In genomic region chr6:89562114-89562815, GRCh38 we compare ENCODE assay signal across 14 cellular contexts.
DNase-seq lines count a peak whose midpoint lies in the region; ATAC-seq and TF ChIP-seq lines count a peak whose summit lies in the region.
"Had no signal": no experiment of that assay in that cellular context is flagged by ENCODE, and none has a peak within 500 bp of the region (broad histone marks: within the 10 kb centered on the region; RNA-seq: fewer than 3 reads in every experiment).

No MANE protein-coding gene starts in this region.

- H3K36me3 ChIP-seq in WERI-Rb-1 (no peaks in the 10 kb centered on the region), psoas muscle (ENCODE audit: insufficient read depth in 1 of 2, low read depth in 1 of 2) (no peaks in the 10 kb centered on the region)
- H3K36me3 ChIP-seq: upper lobe of left lung had no signal

- peaks cover 3% of the 10 kb centered on the region for H3K4me1 ChIP-seq in psoas muscle
- H3K4me1 ChIP-seq: foreskin keratinocyte had no signal

- no peak overlapping the region for H3K27ac ChIP-seq in WERI-Rb-1
- no peak overlapping the region for H3K27ac ChIP-seq in psoas muscle
- H3K27ac ChIP-seq: foreskin keratinocyte, upper lobe of left lung had no signal

- H3K27me3 ChIP-seq in WERI-Rb-1 (ENCODE audit: insufficient read depth, low read depth, severe bottlenecking) (no peaks in the 10 kb centered on the region), psoas muscle (ENCODE audit: insufficient read depth in 3 of 3, low read length in 2 of 3) (no peaks in the 10 kb centered on the region)
- H3K27me3 ChIP-seq: foreskin keratinocyte, upper lobe of left lung had no signal

- TF ChIP-seq POLR2A in GM18505 (IDR thresholded peaks at IDR 0.05; ENCODE audit: borderline replicate concordance, extremely low read depth, insufficient read depth, insufficient read length): no peak

- WGBS in psoas muscle, 3 donors: 17 to 27% (median 21%) methylated on average over 18 of the region's 18 CpGs

- no peaks in the 10 kb centered on the region for H3K9me3 ChIP-seq in WERI-Rb-1 (ENCODE audit: severe bottlenecking)
- H3K9me3 ChIP-seq in psoas muscle: no peaks in the 10 kb centered on the region
- H3K9me3 ChIP-seq: upper lobe of left lung had no signal

- H3K4me3 ChIP-seq in WERI-Rb-1 (ENCODE audit: low read depth, low read length) (peak overlapping the region; percentile 41), psoas muscle (peak overlapping the region; percentile 60)

- ATAC-seq in left cardiac atrium (peak; percentile 21 to 71), psoas muscle (peak; percentile 46 to 80 (median 60)), HG03045 (IDR thresholded peaks at IDR 0.05; ENCODE audit: unreplicated experiment) (no peak), GM18505 (IDR thresholded peaks at IDR 0.05; ENCODE audit: unreplicated experiment) (no peak)
- ATAC-seq: activated CD8-positive, alpha-beta memory T cell treated with anti-CD3 and anti-CD28 coated beads, Interleukin-2, amount 10 ng/mL, durations not matched to agents 7 days and 5 days; foreskin keratinocyte had no signal

- TF ChIP-seq CTCF in WERI-Rb-1 (IDR thresholded peaks at IDR 0.05; ENCODE audit: low read depth, low read length) (0 out of 2 replicates have a peak, but pooled peaks have one; percentile 24), psoas muscle (IDR thresholded peaks at IDR 0.05) (no peak), GM10266 (IDR thresholded peaks at IDR 0.05; ENCODE audit: control insufficient read depth, insufficient read depth, low read depth, missing control alignments) (no peak)

- intact Hi-C loops in left cardiac atrium (cut with DNase I) (no loop called here), psoas muscle (cut with DNase I) (no loop called here)

- DNase-seq in C1 segment of cervical spinal cord (lab: John Stamatoyannopoulos, UW): peak in 10 of 14 donors; percentile 10 to 82 (median 48)
- DNase-seq in WERI-Rb-1: peak; percentile 46
- DNase-seq in left cardiac atrium: no peak
- DNase-seq in psoas muscle: no peak
- DNase-seq in GDM1 (lab: John Stamatoyannopoulos, UW): no peak
- DNase-seq in GM10266 (ENCODE audit: extremely low spot score): no peak
- DNase-seq: activated CD8-positive, alpha-beta memory T cell treated with anti-CD3 and anti-CD28 coated beads, Interleukin-2, amount 10 ng/mL, durations not matched to agents 7 days and 5 days; foreskin keratinocyte; HFFc6; NCI-H226; stimulated activated CD4-positive, alpha-beta T cell treated with anti-CD3 and anti-CD28 coated beads, Interleukin-4, amount 100 ng/mL, for 1 hour; upper lobe of left lung had no signal

Comparison
In these comparisons a context has a peak if more than half of its experiments do, and no peak if none do; other contexts are left out.
1. DNase-seq: peak in C1 segment of cervical spinal cord (10 of 14) and WERI-Rb-1 (single experiment); none in left cardiac atrium (single experiment), psoas muscle (0 of 2), GDM1 (single experiment) and GM10266 (single experiment).
2. ATAC-seq: peak in left cardiac atrium (2 of 2) and psoas muscle (4 of 4); none in HG03045 (single experiment) and GM18505 (single experiment).